In genomic region chr19:32969549-32969948, GRCh38 we compare ENCODE assay signal across 19 cellular contexts.
"Had no signal": no experiment of that assay in that cellular context is flagged by ENCODE, and none has a peak within 500 bp of the region (broad histone marks: within the 10 kb centered on the region; RNA-seq: fewer than 3 reads in every experiment).

No MANE protein-coding gene starts in this region.

- H3K4me3 Mint-ChIP-seq: activated CD4-positive, alpha-beta T cell treated with anti-CD3 and anti-CD28 coated beads, Interleukin-2, amount 10 ng/mL, durations not matched to agents 24 days and 14 days; activated naive CD8-positive, alpha-beta T cell treated with anti-CD3 and anti-CD28 coated beads, Interleukin-2, amount 10 ng/mL, durations not matched to agents 7 days and 5 days; T-helper 1 cell treated with Interleukin-12 subunit alpha and Interleukin-12 subunit beta and Interleukin-4 antibody, amounts not matched to agents 30 μg/mL and 1 μg/mL, for 36 hours had no signal

- H3K4me3 ChIP-seq: lower lobe of right lung, right lobe of liver, smooth muscle cell, stomach had no signal

- H3K9me3 Mint-ChIP-seq: activated CD4-positive, alpha-beta T cell treated with anti-CD3 and anti-CD28 coated beads, Interleukin-2, amount 10 ng/mL, durations not matched to agents 24 days and 14 days; activated naive CD8-positive, alpha-beta T cell treated with anti-CD3 and anti-CD28 coated beads, Interleukin-2, amount 10 ng/mL, durations not matched to agents 7 days and 5 days; activated T-helper 1 cell treated with anti-CD3 and anti-CD28 coated beads, Interleukin-12 subunit alpha, Interleukin-12 subunit beta, Interleukin-2, Interleukin-4 antibody, amounts not matched to agents 30 ng/mL and 10 ng/mL and 1 ng/mL, durations not matched to agents 14 hours and 24 hours and 36 hours; T-helper 1 cell treated with Interleukin-12 subunit alpha and Interleukin-12 subunit beta and Interleukin-4 antibody, amounts not matched to agents 30 μg/mL and 1 μg/mL, for 36 hours had no signal

- DNase-seq: activated CD4-positive, alpha-beta T cell treated with anti-CD3 and anti-CD28 coated beads, Interleukin-2, amount 10 ng/mL, durations not matched to agents 24 days and 14 days; activated gamma-delta T cell treated with Interleukin-2 at 50 U/mL for 16 hours; activated naive CD8-positive, alpha-beta T cell treated with anti-CD3 and anti-CD28 coated beads, Interleukin-2, amount 10 ng/mL, durations not matched to agents 7 days and 5 days; brain microvascular endothelial cell; central memory CD4-positive, alpha-beta T cell; foreskin melanocyte; glutamatergic neuron; hippocampal formation; lower lobe of right lung; right lobe of liver; stimulated activated CD4-positive, alpha-beta T cell treated with anti-CD3 and anti-CD28 coated beads, Interleukin-4, amount 100 ng/mL, for 1 hour; stomach; trophoblast cell had no signal

- H3K27ac ChIP-seq: brain microvascular endothelial cell, lower lobe of right lung, parathyroid adenoma, right lobe of liver, stomach had no signal

- H2AFZ ChIP-seq: parathyroid adenoma had no signal

- H3K27ac Mint-ChIP-seq: activated CD4-positive, alpha-beta T cell treated with anti-CD3 and anti-CD28 coated beads, Interleukin-2, amount 10 ng/mL, durations not matched to agents 24 days and 14 days; activated naive CD8-positive, alpha-beta T cell treated with anti-CD3 and anti-CD28 coated beads, Interleukin-2, amount 10 ng/mL, durations not matched to agents 7 days and 5 days; T-helper 1 cell treated with Interleukin-12 subunit alpha and Interleukin-12 subunit beta and Interleukin-4 antibody, amounts not matched to agents 30 μg/mL and 1 μg/mL, for 36 hours had no signal

- H3K4me2 ChIP-seq: smooth muscle cell had no signal

- H3K27me3 Mint-ChIP-seq: activated CD4-positive, alpha-beta T cell treated with anti-CD3 and anti-CD28 coated beads, Interleukin-2, amount 10 ng/mL, durations not matched to agents 24 days and 14 days; activated naive CD8-positive, alpha-beta T cell treated with anti-CD3 and anti-CD28 coated beads, Interleukin-2, amount 10 ng/mL, durations not matched to agents 7 days and 5 days had no signal

- H3K36me3 ChIP-seq: right lobe of liver had no signal

- H3K9ac ChIP-seq: parathyroid adenoma had no signal

- H3K4me1 ChIP-seq: parathyroid adenoma had no signal

- ATAC-seq: lower lobe of right lung, right lobe of liver had no signal

- FAIRE-seq: colon, islet of Langerhans had no signal

- H3K27me3 ChIP-seq: brain microvascular endothelial cell, right lobe of liver, stomach had no signal

- H3K9me3 ChIP-seq: lower lobe of right lung, right lobe of liver, stomach had no signal
